Comparison of ENCODE assay signal across 21 cellular contexts in the genomic region with DNA sequence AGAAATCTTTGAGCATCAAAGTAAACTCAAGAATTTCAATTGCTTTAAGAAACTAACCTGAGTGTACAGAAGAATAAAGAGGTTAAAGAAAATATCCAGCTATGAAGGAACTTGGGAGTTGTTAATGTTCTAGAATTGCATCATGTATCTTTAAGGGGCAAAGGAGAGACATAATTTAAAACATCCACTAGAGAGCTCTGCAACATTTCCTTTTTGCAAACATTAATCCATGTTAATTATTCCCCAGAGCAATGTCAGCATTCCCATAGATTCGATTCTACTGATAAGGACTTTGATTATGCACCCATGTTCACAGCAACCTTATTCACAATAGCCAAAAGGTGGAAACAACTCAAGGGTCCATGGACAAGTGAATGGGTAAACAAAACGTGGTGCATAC.
A peak's percentile ranks its signal among the peaks of the same experiment; 100 is the strongest.
DNase-seq lines count a peak whose midpoint lies in the region; ATAC-seq and TF ChIP-seq lines count a peak whose summit lies in the region.
"Had no signal": no experiment of that assay in that cellular context is flagged by ENCODE, and none has a peak within 500 bp of the region (broad histone marks: within the 10 kb centered on the region; RNA-seq: fewer than 3 reads in every experiment).

No MANE protein-coding gene starts in this region.

- no peaks in the 10 kb centered on the region for H3K9me3 ChIP-seq in A673 (ENCODE audit: low read depth, low read length, poor library complexity, severe bottlenecking)
- peaks cover 0 to 8% (median 0%) of the 10 kb centered on the region in 3 donors for H3K9me3 ChIP-seq in tibial artery

- BruUV-seq in A673 (replicated peaks; lab: Mats Ljungman, UMichigan): no TSS peak

- H3K4me1 Mint-ChIP-seq in activated T-helper 17 cell treated with anti-CD3 and anti-CD28 coated beads, Interleukin-2, amount 50 U/mL, for 72 hours: no peaks in the 10 kb centered on the region
- H3K4me1 Mint-ChIP-seq: CD4-positive, CD25-positive, alpha-beta regulatory T cell had no signal

- intact Hi-C loops in A673 (cut with micrococcal nuclease; ENCODE audit: unreplicated experiment): no loop called here
- intact Hi-C loops in tibial artery (cut with DNase I; ENCODE audit: low total_unique reads): no loop called here

- CTCF ChIA-PET in A673 (lab: Charles Lee): no interaction called here

- H3K4me1 ChIP-seq in A673 (ENCODE audit: insufficient read depth, low read length, poor library complexity, severe bottlenecking) (no peaks in the 10 kb centered on the region), tibial artery (no peaks in the 10 kb centered on the region)

- no peaks in the 10 kb centered on the region for H3K36me3 ChIP-seq in A673 (ENCODE audit: insufficient read depth, low read length, poor library complexity, severe bottlenecking)
- no peaks in the 10 kb centered on the region for H3K36me3 ChIP-seq in tibial artery

- POLR2A ChIA-PET in A673 (lab: Charles Lee; ENCODE audit: low non-redundant PET): no interaction called here

- H3K4me3 Mint-ChIP-seq in activated T-helper 17 cell treated with anti-CD3 and anti-CD28 coated beads, Interleukin-2, amount 50 U/mL, for 72 hours: no peak overlapping the region
- H3K4me3 Mint-ChIP-seq: B cell; CD4-positive, CD25-positive, alpha-beta regulatory T cell; HFFc6 had no signal

- TF ChIP-seq CTCF in A673 (conservative IDR thresholded peaks at IDR 0.05; ENCODE audit: low read depth, low read length) (no peak; the same call in 1 of the 2 replicates), LNCAP (IDR thresholded peaks at IDR 0.05) (peak; percentile 13; the same call in 1 of the 2 replicates), choroid plexus epithelial cell (conservative IDR thresholded peaks at IDR 0.05; ENCODE audit: low read depth, low read length) (no peak), tibial artery (IDR thresholded peaks at IDR 0.05) (no peak)

- no peaks in the 10 kb centered on the region for H3K9me3 Mint-ChIP-seq in activated T-helper 17 cell treated with anti-CD3 and anti-CD28 coated beads, Interleukin-2, amount 50 U/mL, for 72 hours

- H3K27me3 ChIP-seq in A673 (replicated peaks; ENCODE audit: insufficient read depth, low read depth, low read length, poor library complexity) (no peaks in the 10 kb centered on the region), tibial artery (no peaks in the 10 kb centered on the region)

- ATAC-seq in left lobe of liver: peak; percentile 88
- ATAC-seq in activated CD4-positive, CD25-positive, alpha-beta regulatory T cell treated with anti-CD3 and anti-CD28 coated beads, Interleukin-2, amount 50 U/mL, for 24 hours: no peak
- ATAC-seq in activated T-helper 17 cell treated with anti-CD3 and anti-CD28 coated beads, Interleukin-2, amount 50 U/mL, for 72 hours (replicated peaks): no peak

- no peaks in the 10 kb centered on the region for H3K36me3 Mint-ChIP-seq in activated T-helper 17 cell treated with anti-CD3 and anti-CD28 coated beads, Interleukin-2, amount 50 U/mL, for 72 hours (ENCODE audit: low read depth)
- H3K36me3 Mint-ChIP-seq: CD4-positive, CD25-positive, alpha-beta regulatory T cell had no signal

- H3K27ac ChIP-seq in A673 (ENCODE audit: low read depth, low read length, poor library complexity, severe bottlenecking): no peak overlapping the region
- H3K27ac ChIP-seq in tibial artery: no peak overlapping the region

- DNase-seq in A673 (ENCODE audit: low spot score): peak; percentile 29
- DNase-seq in choroid plexus epithelial cell (ENCODE audit: low read depth): peak; percentile 55
- no peak for DNase-seq in left lobe of liver (ENCODE audit: low spot score)
- no peak for DNase-seq in tibial artery
- no peak for DNase-seq in NCI-H2227 (lab: John Stamatoyannopoulos, UW; ENCODE audit: unreplicated experiment)
- DNase-seq: 8988T; CD4-positive, CD25-positive, alpha-beta regulatory T cell; COR-L47; HFFc6; KG1; NCI-H1417 treated with DMSO at 0.1 percent for 48 hours; NCI-H187 treated with DMSO at 0.1 percent for 48 hours; NCI-H226; NCI-H524; NCI-H82; OCI-M1; SHP77 had no signal

- H3K4me3 ChIP-seq in A673 (ENCODE audit: low read depth, low read length, poor library complexity, severe bottlenecking) (no peak overlapping the region), choroid plexus epithelial cell (ENCODE audit: low read depth, low read length) (no peak overlapping the region), tibial artery (no peak overlapping the region)

- no peak overlapping the region for H3K27ac Mint-ChIP-seq in activated T-helper 17 cell treated with anti-CD3 and anti-CD28 coated beads, Interleukin-2, amount 50 U/mL, for 72 hours
- H3K27ac Mint-ChIP-seq: B cell; CD4-positive, CD25-positive, alpha-beta regulatory T cell; HFFc6 had no signal

- H3K27me3 Mint-ChIP-seq in activated T-helper 17 cell treated with anti-CD3 and anti-CD28 coated beads, Interleukin-2, amount 50 U/mL, for 72 hours: peaks cover 12% of the 10 kb centered on the region

Comparison
In these comparisons a context has a peak if more than half of its experiments do, and no peak if none do; other contexts are left out.
1. DNase-seq: peak in A673 (single experiment) and choroid plexus epithelial cell (single experiment); none in left lobe of liver (single experiment), tibial artery (0 of 2) and NCI-H2227 (single experiment).